ENCODE assay signal across 37 cellular contexts in genomic region chr4:25677157-25677556, GRCh38. TPM values are rescaled to one million over a fixed set of nuclear protein-coding genes. Genes with fewer than 3 reads are reported as not detected.
"Had no signal": no experiment of that assay in that cellular context is flagged by ENCODE, and none has a peak within 500 bp of the region (broad histone marks: within the 10 kb centered on the region; RNA-seq: fewer than 3 reads in every experiment).

No MANE protein-coding gene starts in this region.

- ATAC-seq: activated CD8-positive, alpha-beta memory T cell treated with anti-CD3 and anti-CD28 coated beads, Interleukin-2, amount 10 ng/mL, durations not matched to agents 7 days and 5 days; activated CD8-positive, alpha-beta T cell treated with anti-CD3 and anti-CD28 coated beads, Interleukin-2, amount 10 ng/mL, durations not matched to agents 7 days and 5 days; gastroesophageal sphincter; WTC11 had no signal

- H3K4me1 ChIP-seq: esophagus squamous epithelium, gastroesophageal sphincter had no signal

- H3K27ac ChIP-seq: brain microvascular endothelial cell, coronary artery, dorsolateral prefrontal cortex, esophagus squamous epithelium, gastroesophageal sphincter, VCaP had no signal

- H3K27ac Mint-ChIP-seq: activated CD8-positive, alpha-beta memory T cell treated with anti-CD3 and anti-CD28 coated beads, Interleukin-2, amount 10 ng/mL, durations not matched to agents 7 days and 5 days; activated CD8-positive, alpha-beta T cell treated with anti-CD3 and anti-CD28 coated beads, Interleukin-2, amount 10 ng/mL, durations not matched to agents 7 days and 5 days; activated naive CD4-positive, alpha-beta T cell treated with anti-CD3 and anti-CD28 coated beads, Interleukin-2, amount 10 ng/mL, durations not matched to agents 7 days and 5 days; activated naive CD8-positive, alpha-beta T cell; activated T-helper 1 cell treated with anti-CD3 and anti-CD28 coated beads, Interleukin-12 subunit alpha, Interleukin-12 subunit beta, Interleukin-2, Interleukin-4 antibody, amounts not matched to agents 30 ng/mL and 10 ng/mL and 1 ng/mL, durations not matched to agents 14 hours and 24 hours and 36 hours; activated T-helper 2 cell treated with anti-CD3 and anti-CD28 coated beads, Interferon-gamma antibody, Interleukin-2, Interleukin-4, amounts not matched to agents 10 μg/mL and 5 μg/mL and 100 μg/mL, durations not matched to agents 14 hours and 24 hours and 36 hours; dendritic cell treated with granulocyte-macrophage colony-stimulating factor and Interleukin-4, amounts not matched to agents 40 ng/mL and 50 ng/mL, for 4 days; WTC11 had no signal

- H3K27me3 Mint-ChIP-seq: activated naive CD4-positive, alpha-beta T cell treated with anti-CD3 and anti-CD28 coated beads, Interleukin-2, amount 10 ng/mL, durations not matched to agents 7 days and 5 days; activated naive CD8-positive, alpha-beta T cell; central memory CD8-positive, alpha-beta T cell; dendritic cell treated with granulocyte-macrophage colony-stimulating factor and Interleukin-4, amounts not matched to agents 40 ng/mL and 50 ng/mL, for 4 days had no signal

- H3K27me3 ChIP-seq: brain microvascular endothelial cell, esophagus squamous epithelium, gastroesophageal sphincter had no signal

- H3K4me3 Mint-ChIP-seq: activated CD8-positive, alpha-beta memory T cell treated with anti-CD3 and anti-CD28 coated beads, Interleukin-2, amount 10 ng/mL, durations not matched to agents 7 days and 5 days; activated CD8-positive, alpha-beta T cell treated with anti-CD3 and anti-CD28 coated beads, Interleukin-2, amount 10 ng/mL, durations not matched to agents 7 days and 5 days; activated naive CD4-positive, alpha-beta T cell treated with anti-CD3 and anti-CD28 coated beads, Interleukin-2, amount 10 ng/mL, durations not matched to agents 7 days and 5 days; activated naive CD8-positive, alpha-beta T cell; activated T-helper 1 cell treated with anti-CD3 and anti-CD28 coated beads, Interleukin-12 subunit alpha, Interleukin-12 subunit beta, Interleukin-2, Interleukin-4 antibody, amounts not matched to agents 30 ng/mL and 10 ng/mL and 1 ng/mL, durations not matched to agents 14 hours and 24 hours and 36 hours; central memory CD8-positive, alpha-beta T cell; dendritic cell treated with granulocyte-macrophage colony-stimulating factor and Interleukin-4, amounts not matched to agents 40 ng/mL and 50 ng/mL, for 4 days; WTC11 had no signal

- H3K36me3 Mint-ChIP-seq: activated CD8-positive, alpha-beta memory T cell treated with anti-CD3 and anti-CD28 coated beads, Interleukin-2, amount 10 ng/mL, durations not matched to agents 7 days and 5 days; activated naive CD4-positive, alpha-beta T cell treated with anti-CD3 and anti-CD28 coated beads, Interleukin-2, amount 10 ng/mL, durations not matched to agents 7 days and 5 days; activated naive CD8-positive, alpha-beta T cell; WTC11 had no signal

- FAIRE-seq: astrocyte, bronchial epithelial cell had no signal

- H3K36me3 ChIP-seq: brain microvascular endothelial cell, esophagus squamous epithelium, gastroesophageal sphincter had no signal

- H3K4me1 Mint-ChIP-seq: activated CD8-positive, alpha-beta memory T cell treated with anti-CD3 and anti-CD28 coated beads, Interleukin-2, amount 10 ng/mL, durations not matched to agents 7 days and 5 days; activated naive CD4-positive, alpha-beta T cell treated with anti-CD3 and anti-CD28 coated beads, Interleukin-2, amount 10 ng/mL, durations not matched to agents 7 days and 5 days; central memory CD8-positive, alpha-beta T cell; WTC11 had no signal

- H3K9me3 ChIP-seq: esophagus squamous epithelium, gastroesophageal sphincter had no signal

- DNase-seq: activated CD4-positive, alpha-beta T cell treated with anti-CD3 and anti-CD28 coated beads for 1 hour; activated CD4-positive, alpha-beta T cell treated with anti-CD3 and anti-CD28 coated beads for 4 hours; activated CD4-positive, alpha-beta T cell treated with anti-CD3 and anti-CD28 coated beads, Interleukin-2, amount 50 U/mL, for 1 hour; activated CD4-positive, alpha-beta T cell treated with anti-CD3 and anti-CD28 coated beads, Interleukin-2, amount 50 U/mL, for 48 hours; activated CD8-positive, alpha-beta memory T cell treated with anti-CD3 and anti-CD28 coated beads, Interleukin-2, amount 10 ng/mL, durations not matched to agents 7 days and 5 days; activated CD8-positive, alpha-beta memory T cell treated with anti-CD3 and anti-CD28 coated beads, Interleukin-2, amount 50 U/mL, for 4 hours; activated CD8-positive, alpha-beta T cell treated with anti-CD3 and anti-CD28 coated beads, Interleukin-2, amount 10 ng/mL, durations not matched to agents 7 days and 5 days; activated gamma-delta T cell; activated naive CD4-positive, alpha-beta T cell; activated naive CD4-positive, alpha-beta T cell treated with anti-CD3 and anti-CD28 coated beads, Interleukin-2, amount 10 ng/mL, durations not matched to agents 7 days and 5 days; activated T-cell treated with anti-CD3 and anti-CD28 coated beads, Interleukin-2, amount 50 U/mL, for 1 hour; activated T-cell treated with anti-CD3 and anti-CD28 coated beads, Interleukin-2, amount 50 U/mL, for 48 hours; amniotic stem cell; anterior cingulate cortex; brain microvascular endothelial cell; dorsolateral prefrontal cortex; effector memory CD4-positive, alpha-beta T cell; erythroblast; esophagus squamous epithelium; foreskin melanocyte; T-helper 2 cell had no signal

- H3K9me3 Mint-ChIP-seq: activated naive CD4-positive, alpha-beta T cell treated with anti-CD3 and anti-CD28 coated beads, Interleukin-2, amount 10 ng/mL, durations not matched to agents 7 days and 5 days; activated T-helper 1 cell treated with anti-CD3 and anti-CD28 coated beads, Interleukin-12 subunit alpha, Interleukin-12 subunit beta, Interleukin-2, Interleukin-4 antibody, amounts not matched to agents 30 ng/mL and 10 ng/mL and 1 ng/mL, durations not matched to agents 14 hours and 24 hours and 36 hours; activated T-helper 2 cell treated with anti-CD3 and anti-CD28 coated beads, Interferon-gamma antibody, Interleukin-2, Interleukin-4, amounts not matched to agents 10 μg/mL and 5 μg/mL and 100 μg/mL, durations not matched to agents 14 hours and 24 hours and 36 hours; central memory CD8-positive, alpha-beta T cell; dendritic cell treated with granulocyte-macrophage colony-stimulating factor and Interleukin-4, amounts not matched to agents 40 ng/mL and 50 ng/mL, for 4 days had no signal

- H3K4me3 ChIP-seq: coronary artery, dorsolateral prefrontal cortex, esophagus squamous epithelium, gastroesophageal sphincter had no signal

RNA-seq across cellular contexts. Expression of gene SLC34A2, which starts 21.5 kb away (rescaled TPM):
- total RNA-seq: activated CD8-positive, alpha-beta memory T cell treated with anti-CD3 and anti-CD28 coated beads for 36 hours; activated CD8-positive, alpha-beta memory T cell treated with anti-CD3 and anti-CD28 coated beads, Interleukin-2, amount 10 ng/mL, durations not matched to agents 7 days and 5 days; activated CD8-positive, alpha-beta T cell treated with anti-CD3 and anti-CD28 coated beads, Interleukin-2, amount 10 ng/mL, durations not matched to agents 7 days and 5 days; activated T-helper 1 cell treated with anti-CD3 and anti-CD28 coated beads, Interleukin-12 subunit alpha, Interleukin-12 subunit beta, Interleukin-2, Interleukin-4 antibody, amounts not matched to agents 30 ng/mL and 10 ng/mL and 1 ng/mL, durations not matched to agents 14 hours and 24 hours and 36 hours; activated T-helper 2 cell treated with anti-CD3 and anti-CD28 coated beads, Interferon-gamma antibody, Interleukin-2, Interleukin-4, amounts not matched to agents 10 μg/mL and 5 μg/mL and 100 μg/mL, durations not matched to agents 14 hours and 24 hours and 36 hours; fibroblast of lung; fibroblast of villous mesenchyme; glomerular endothelial cell; T-helper 1 cell treated with Interleukin-12 subunit alpha and Interleukin-12 subunit beta and Interleukin-4 antibody, amounts not matched to agents 30 ng/mL and 1 ng/mL, for 36 hours had no signal
- polyA plus RNA-seq: fibroblast of lung had no signal
